23 cellular contexts compared by ENCODE assay signal in the genomic region with DNA sequence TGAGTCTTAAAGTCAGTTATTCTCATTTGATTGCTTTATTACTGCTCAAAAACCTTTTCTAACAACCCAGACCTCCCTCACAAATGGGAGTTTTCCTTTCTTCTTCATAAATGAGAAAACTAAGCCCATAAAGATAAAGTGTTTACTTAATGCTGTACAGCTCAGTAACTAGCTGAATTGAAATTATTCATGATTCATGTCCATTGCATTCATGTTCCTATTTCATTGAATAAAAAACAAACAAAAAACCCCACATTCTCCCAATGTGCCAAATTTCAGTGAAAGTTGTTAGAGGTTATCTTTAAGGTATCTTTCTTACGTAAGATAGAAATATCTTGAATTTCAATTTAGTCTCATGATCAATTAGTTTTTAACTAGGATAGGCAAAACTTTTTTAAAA. TPM values are rescaled to one million over a fixed set of nuclear protein-coding genes. Genes with fewer than 3 reads are reported as not detected.
DNase-seq lines count a peak whose midpoint lies in the region; TF ChIP-seq lines count a peak whose summit lies in the region.
"Had no signal": no experiment of that assay in that cellular context is flagged by ENCODE, and none has a peak within 500 bp of the region (broad histone marks: within the 10 kb centered on the region; RNA-seq: fewer than 3 reads in every experiment).

No MANE protein-coding gene starts in this region.

- H3K4me3 Mint-ChIP-seq in MCF 10A (ENCODE audit: unreplicated experiment) = no peak overlapping the region
- H3K4me3 Mint-ChIP-seq: activated B cell treated with CpG ODN at 0.5 μM for 24 hours; activated CD4-positive, alpha-beta memory T cell treated with anti-CD3 and anti-CD28 coated beads for 36 hours; activated naive CD8-positive, alpha-beta T cell treated with anti-CD3 and anti-CD28 coated beads, Interleukin-2, amount 10 ng/mL, durations not matched to agents 7 days and 5 days; H9 had no signal

- no peaks in the 10 kb centered on the region for H3K9me3 Mint-ChIP-seq in MCF 10A (ENCODE audit: unreplicated experiment)
- H3K9me3 Mint-ChIP-seq: activated B cell treated with CpG ODN at 0.5 μM for 24 hours; activated CD4-positive, alpha-beta memory T cell treated with anti-CD3 and anti-CD28 coated beads for 36 hours; H9 had no signal

- intact Hi-C loops in MCF 10A (cut with micrococcal nuclease) (no loop called here), mammary epithelial cell (cut with micrococcal nuclease) (loop anchor here (5.0 kb wide), 1 partner anchor 41 kb away; no protein-coding TSS in a partner anchor)

- no peak overlapping the region for H3K4me3 ChIP-seq in mammary epithelial cell (replicated peaks in 1 of 3; ENCODE audit: insufficient read depth in 1 of 3, low read depth in 2 of 3, low read length in 3 of 3)
- no peak overlapping the region for H3K4me3 ChIP-seq in fibroblast of the aortic adventitia (ENCODE audit: low read depth, low read length)
- H3K4me3 ChIP-seq: lower lobe of right lung, prostate gland had no signal

- H3K9me3 ChIP-seq in mammary epithelial cell (replicated peaks; ENCODE audit: insufficient read depth, low read length) = no peaks in the 10 kb centered on the region
- H3K9me3 ChIP-seq: Caco-2, lower lobe of right lung, prostate gland had no signal

- dilution Hi-C loops in mammary epithelial cell (cut with HindIII; ENCODE audit: low sequenced_read_pairs) = no loop called here

- peak; percentile 14 for DNase-seq in MCF 10A (ENCODE audit: unreplicated experiment)
- no peak for DNase-seq in mammary epithelial cell
- peak; percentile 50 for DNase-seq in amniotic epithelial cell (ENCODE audit: low read depth)
- peak; percentile 47 for DNase-seq in fibroblast of the aortic adventitia (ENCODE audit: low read depth)
- DNase-seq in GM19240 (ENCODE audit: insufficient read length, low spot score) = no peak
- DNase-seq in NCI-H69 (lab: John Stamatoyannopoulos, UW) = no peak
- DNase-seq in Kasumi-1 (lab: John Stamatoyannopoulos, UW) = no peak
- DNase-seq in cortex of kidney (lab: John Stamatoyannopoulos, UW) = no peak
- DNase-seq: 8988T; activated B cell treated with CpG ODN at 0.5 μM for 24 hours; activated CD4-positive, alpha-beta memory T cell treated with anti-CD3 and anti-CD28 coated beads for 36 hours; activated naive CD8-positive, alpha-beta T cell treated with anti-CD3 and anti-CD28 coated beads, Interleukin-2, amount 10 ng/mL, durations not matched to agents 7 days and 5 days; Caco-2; DND-41; foreskin keratinocyte; H9; lower lobe of right lung; NCI-H2171; NCI-H526; stimulated activated naive CD4-positive, alpha-beta T cell had no signal

- in situ Hi-C loops in mammary epithelial cell (cut with MboI; ENCODE audit: low sequenced_read_pairs in 2 of 2) = no loop called here

- no peaks in the 10 kb centered on the region for H3K36me3 Mint-ChIP-seq in MCF 10A (ENCODE audit: insufficient read depth, unreplicated experiment)
- H3K36me3 Mint-ChIP-seq: activated naive CD8-positive, alpha-beta T cell treated with anti-CD3 and anti-CD28 coated beads, Interleukin-2, amount 10 ng/mL, durations not matched to agents 7 days and 5 days had no signal

- no peak overlapping the region for H3K9ac ChIP-seq in mammary epithelial cell (ENCODE audit: insufficient read depth, low read length)

- peak overlapping the region; percentile 85 for H3K27ac Mint-ChIP-seq in MCF 10A (ENCODE audit: low read depth, unreplicated experiment)
- H3K27ac Mint-ChIP-seq: activated B cell treated with CpG ODN at 0.5 μM for 24 hours; activated CD4-positive, alpha-beta memory T cell treated with anti-CD3 and anti-CD28 coated beads for 36 hours; activated naive CD8-positive, alpha-beta T cell treated with anti-CD3 and anti-CD28 coated beads, Interleukin-2, amount 10 ng/mL, durations not matched to agents 7 days and 5 days; H9 had no signal

- no peak for TF ChIP-seq CTCF in MCF 10A (IDR thresholded peaks at IDR 0.05; ENCODE audit: unreplicated experiment)
- no peak for TF ChIP-seq CTCF in mammary epithelial cell (conservative IDR thresholded peaks at IDR 0.05 in 1 of 2, IDR thresholded peaks at IDR 0.05 in 1 of 2; ENCODE audit: extremely low read depth in 1 of 2, insufficient read depth in 1 of 2, low read depth in 1 of 2, low read length in 2 of 2)
- TF ChIP-seq CTCF in fibroblast of the aortic adventitia (IDR thresholded peaks at IDR 0.05; ENCODE audit: insufficient read depth, low read length) = no peak

- WGBS in mammary epithelial cell (ENCODE audit: low coverage, missing lambda C conversion rate) = 95% methylated on average over 1 of the region's 1 CpG

- H3K27me3 ChIP-seq in mammary epithelial cell (ENCODE audit: insufficient read depth, low read length) = no peaks in the 10 kb centered on the region
- H3K27me3 ChIP-seq: foreskin keratinocyte had no signal

- H3K4me2 ChIP-seq in mammary epithelial cell (ENCODE audit: insufficient read depth, low read depth, low read length) = no peak overlapping the region

- CTCF ChIA-PET in MCF 10A (lab: Yijun Ruan, JAX) = interaction anchor here (1.7 kb wide), 1 partner anchor 10 kb away, joined by 4 read pairs; no protein-coding TSS in a partner anchor
- CTCF ChIA-PET in mammary epithelial cell (lab: Charles Lee; ENCODE audit: low non-redundant PET) = no interaction called here

- no peaks in the 10 kb centered on the region for H4K20me1 ChIP-seq in mammary epithelial cell (ENCODE audit: insufficient read depth, low read length)

- H3K4me1 Mint-ChIP-seq in MCF 10A (ENCODE audit: insufficient read depth, unreplicated experiment) = peaks cover 20% of the 10 kb centered on the region

- no TSS peak for BruUV-seq in MCF 10A (replicated peaks; lab: Mats Ljungman, UMichigan)
- no TSS peak for BruUV-seq in mammary epithelial cell (replicated peaks; lab: Mats Ljungman, UMichigan)

- H3K36me3 ChIP-seq in mammary epithelial cell (ENCODE audit: insufficient read depth, low read length) = no peaks in the 10 kb centered on the region
- H3K36me3 ChIP-seq: lower lobe of right lung, prostate gland had no signal

- no peaks in the 10 kb centered on the region for H3K27me3 Mint-ChIP-seq in MCF 10A (ENCODE audit: insufficient read depth, unreplicated experiment)
- H3K27me3 Mint-ChIP-seq: activated B cell treated with CpG ODN at 0.5 μM for 24 hours; activated CD4-positive, alpha-beta memory T cell treated with anti-CD3 and anti-CD28 coated beads for 36 hours; activated naive CD8-positive, alpha-beta T cell treated with anti-CD3 and anti-CD28 coated beads, Interleukin-2, amount 10 ng/mL, durations not matched to agents 7 days and 5 days had no signal

- no peak overlapping the region for H2AFZ ChIP-seq in mammary epithelial cell (ENCODE audit: low read depth, low read length)

- POLR2A ChIA-PET in MCF 10A (lab: Yijun Ruan, JAX) = no interaction called here

- H3K27ac ChIP-seq in mammary epithelial cell (ENCODE audit: insufficient read depth, low read depth, low read length) = no peak overlapping the region
- H3K27ac ChIP-seq: foreskin keratinocyte, lower lobe of right lung, prostate gland had no signal

- H3K79me2 ChIP-seq in mammary epithelial cell (ENCODE audit: insufficient read depth, low read length) = no peaks in the 10 kb centered on the region

- peaks cover 19% of the 10 kb centered on the region for H3K4me1 ChIP-seq in mammary epithelial cell (ENCODE audit: insufficient read depth, low read length)
- H3K4me1 ChIP-seq: Caco-2, lower lobe of right lung, prostate gland had no signal

RNA-seq across cellular contexts. Expression of a gene that starts 2.8 kb away (rescaled TPM):
- not detected in 2 replicates for total RNA-seq in MCF 10A (2022)
- not detected for total RNA-seq in mammary epithelial cell
- polyA plus RNA-seq in mammary epithelial cell = not detected
- not detected for polyA minus RNA-seq in mammary epithelial cell
- not detected in 2 replicates for total RNA-seq in fibroblast of the aortic adventitia (ENCODE audit: low replicate concordance)
- total RNA-seq: activated B cell treated with CpG ODN at 0.5 μM for 24 hours; activated CD4-positive, alpha-beta memory T cell treated with anti-CD3 and anti-CD28 coated beads for 36 hours; activated naive CD8-positive, alpha-beta T cell treated with anti-CD3 and anti-CD28 coated beads, Interleukin-2, amount 10 ng/mL, durations not matched to agents 7 days and 5 days; Caco-2; foreskin keratinocyte; H9; skeletal muscle tissue had no signal
- polyA plus RNA-seq: foreskin keratinocyte, keratinocyte had no signal

Comparison
In these comparisons a context has a peak if more than half of its experiments do, and no peak if none do; other contexts are left out.
1. DNase-seq: peak in MCF 10A (single experiment), amniotic epithelial cell (single experiment) and fibroblast of the aortic adventitia (single experiment); none in mammary epithelial cell (single experiment), GM19240 (single experiment), NCI-H69 (single experiment), Kasumi-1 (0 of 2) and cortex of kidney (single experiment).